1 cellular context compared by ENCODE assay signal in genomic region chr1:58881471-58881994, GRCh38.
TF ChIP-seq lines count a peak whose summit lies in the region.

No MANE protein-coding gene starts in this region.

TF ChIP-seq in A549, 52 proteins besides CTCF, POLR2A, EP300 and RAD21 (continued from another document):
- no peak for TF ChIP-seq ELK1 (IDR thresholded peaks at IDR 0.05; ENCODE audit: low read depth, low read length)
- no peak for TF ChIP-seq ATOH8 (CRISPR knock-in tag; IDR thresholded peaks at IDR 0.05; ENCODE audit: low read depth)
- no peak for TF ChIP-seq ZFP36 (IDR thresholded peaks at IDR 0.05; ENCODE audit: borderline replicate concordance, partially characterized antibody)
- 0 out of 2 replicates have a peak, but pooled peaks have one; percentile 27 for TF ChIP-seq RARB (CRISPR knock-in tag; IDR thresholded peaks at IDR 0.05)
- no peak for TF ChIP-seq MAZ (IDR thresholded peaks at IDR 0.05; ENCODE audit: borderline replicate concordance, low read depth, low read length)
- TF ChIP-seq SREBF2 (IDR thresholded peaks at IDR 0.05), result no peak
- peak; percentile 97 for TF ChIP-seq MAFK (IDR thresholded peaks at IDR 0.05; ENCODE audit: partially characterized antibody)
- no peak for TF ChIP-seq POLR2AphosphoS2 (conservative IDR thresholded peaks at IDR 0.05; ENCODE audit: low read length)
- TF ChIP-seq EHMT2 (IDR thresholded peaks at IDR 0.05; ENCODE audit: low read depth), result no peak
- no peak for TF ChIP-seq HMGXB4 (CRISPR knock-in tag; IDR thresholded peaks at IDR 0.05; ENCODE audit: borderline replicate concordance)
- TF ChIP-seq RCOR1 (IDR thresholded peaks at IDR 0.05; ENCODE audit: low read depth, low read length), result no peak
- TF ChIP-seq FOSL2 (IDR thresholded peaks at IDR 0.05), result peak; percentile 71
- peak; percentile 90 for TF ChIP-seq FOSL2 (CRISPR knock-in tag; IDR thresholded peaks at IDR 0.05)
- TF ChIP-seq SMC3 (IDR thresholded peaks at IDR 0.05), result peak; percentile 39; the same call in 2 of the 3 replicates
- TF ChIP-seq PBX3 (IDR thresholded peaks at IDR 0.05), result no peak
- TF ChIP-seq KDM5A (IDR thresholded peaks at IDR 0.05), result no peak
- TF ChIP-seq ESRRA (IDR thresholded peaks at IDR 0.05; ENCODE audit: borderline replicate concordance, low read length), result peak; percentile 75; the same call in 1 of the 2 replicates
- TF ChIP-seq BHLHE40 (IDR thresholded peaks at IDR 0.05; ENCODE audit: low read depth, low read length), result no peak
- TF ChIP-seq MAX (IDR thresholded peaks at IDR 0.05), result peak; percentile 46
- TF ChIP-seq HOXB13 (CRISPR knock-in tag; IDR thresholded peaks at IDR 0.05; ENCODE audit: low read depth), result no peak
- TF ChIP-seq KDM1A (IDR thresholded peaks at IDR 0.05; ENCODE audit: low read depth), result no peak
- TF ChIP-seq CEBPB (IDR thresholded peaks at IDR 0.05), result peak; percentile 81 to 94
- no peak for TF ChIP-seq FOXS1 (CRISPR knock-in tag; IDR thresholded peaks at IDR 0.05)
- TF ChIP-seq TP53 (CRISPR knock-in tag; IDR thresholded peaks at IDR 0.05), result no peak
- TF ChIP-seq JUNB (IDR thresholded peaks at IDR 0.05), result peak; percentile 78
- peak; percentile 75 for TF ChIP-seq GATA3 (IDR thresholded peaks at IDR 0.05; ENCODE audit: borderline replicate concordance)
